In the genomic region with DNA sequence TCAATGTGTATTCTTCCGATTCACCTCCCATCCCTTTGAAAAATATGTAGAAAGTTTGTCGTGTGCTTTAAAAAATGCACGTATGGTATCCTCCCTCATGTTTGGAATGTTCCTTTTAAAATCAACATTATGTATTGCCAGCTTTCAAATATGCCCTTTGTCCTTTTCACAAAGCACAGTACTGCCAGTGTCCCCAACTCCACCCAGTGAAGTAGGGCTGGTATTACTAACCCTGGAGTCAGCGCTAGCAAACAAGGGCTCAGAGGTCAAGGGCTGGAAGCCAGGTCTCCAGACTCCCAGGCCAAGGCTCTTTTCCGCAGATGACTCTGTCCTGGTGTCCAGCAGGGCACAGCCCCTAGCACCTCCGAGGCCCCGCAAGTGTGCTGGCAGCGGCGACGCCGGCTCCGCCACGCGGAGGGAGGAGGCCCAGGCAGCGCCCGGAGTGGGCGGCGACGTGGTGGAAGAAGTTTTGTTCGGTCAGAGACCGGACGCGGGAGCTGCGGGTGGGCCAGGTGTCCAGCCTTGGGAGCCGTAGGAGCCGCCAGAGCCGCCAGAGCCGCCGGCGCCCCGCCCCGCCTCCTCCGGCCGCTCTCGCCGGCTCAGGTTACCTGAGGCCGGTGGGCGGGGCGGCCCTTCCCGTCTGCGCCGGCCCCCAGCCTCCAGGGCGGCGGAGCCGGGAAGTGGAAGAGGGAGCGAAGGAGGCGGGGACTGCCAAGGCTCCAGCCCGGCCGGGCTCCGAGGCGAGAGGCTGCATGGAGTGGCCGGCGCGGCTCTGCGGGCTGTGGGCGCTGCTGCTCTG, we compare ENCODE assay signal across 8 cellular contexts. TPM values are rescaled to one million over a fixed set of nuclear protein-coding genes. Genes with fewer than 3 reads are reported as not detected.
DNase-seq lines count a peak whose midpoint lies in the region; ATAC-seq and TF ChIP-seq lines count a peak whose summit lies in the region.

A gene (plus strand): TSS at position 720 of the 799 bp plus-strand sequence. CDS start 33 bp downstream, at position 753.

- H3K27ac Mint-ChIP-seq in progenitor cell of endocrine pancreas: peak within 1 kb of the TSS; percentile 89

- intact Hi-C loops in left ventricle myocardium superior (cut with micrococcal nuclease): no loop called here

- no peaks in the 10 kb centered on the region for H3K27me3 Mint-ChIP-seq in progenitor cell of endocrine pancreas

- in situ Hi-C loops in astrocyte of the cerebellum (cut with HindIII; ENCODE audit: low sequenced_read_pairs): no loop called here

- H3K27ac ChIP-seq in BLaER1: no peak within 1 kb of the TSS

- H3K9ac ChIP-seq in BLaER1: peak within 1 kb of the TSS; percentile 66

- H3K27me3 ChIP-seq in BLaER1: peaks cover 13% of the 10 kb centered on the region

- peak; percentile 82 for DNase-seq in HuH-7 (ENCODE audit: low spot score)
- DNase-seq in OCI-M1 (lab: John Stamatoyannopoulos, UW): peak; percentile 82
- DNase-seq in astrocyte of the cerebellum (ENCODE audit: low read depth): peak; percentile 63
- peak; percentile 88 for DNase-seq in left ventricle myocardium superior
- peak; percentile 67 for DNase-seq in progenitor cell of endocrine pancreas (ENCODE audit: low spot score, unreplicated experiment)

- H3K4me3 ChIP-seq in BLaER1: peak within 1 kb of the TSS; percentile 71
- H3K4me3 ChIP-seq in astrocyte of the cerebellum (ENCODE audit: low read depth, low read length): peak within 1 kb of the TSS; percentile 61

- no peaks in the 10 kb centered on the region for H4K20me1 ChIP-seq in BLaER1

- ATAC-seq in GM19452 (IDR thresholded peaks at IDR 0.05; ENCODE audit: unreplicated experiment): peak; percentile 54
- peak; percentile 99 for ATAC-seq in left ventricle myocardium superior
- ATAC-seq in HG03457 (IDR thresholded peaks at IDR 0.05; ENCODE audit: unreplicated experiment): no peak

- H3K4me1 ChIP-seq in BLaER1: peaks cover 23% of the 10 kb centered on the region; the same call in 1 of the 2 replicates

- H3K4me2 ChIP-seq in BLaER1: peak within 1 kb of the TSS; percentile 82

- no peaks in the 10 kb centered on the region for H3K36me3 Mint-ChIP-seq in progenitor cell of endocrine pancreas (ENCODE audit: insufficient read depth)

- H3K36me3 ChIP-seq in BLaER1: no peaks in the 10 kb centered on the region

- H3K9me3 ChIP-seq in BLaER1: no peaks in the 10 kb centered on the region

- H3K4me3 Mint-ChIP-seq in progenitor cell of endocrine pancreas (ENCODE audit: low read depth): peak within 1 kb of the TSS; percentile 78

- TF ChIP-seq CTCF in astrocyte of the cerebellum (IDR thresholded peaks at IDR 0.05; ENCODE audit: low read depth, low read length, missing control alignments) (no peak), progenitor cell of endocrine pancreas (IDR thresholded peaks at IDR 0.05; ENCODE audit: unreplicated experiment) (no peak)

- peaks cover 9% of the 10 kb centered on the region for H3K4me1 Mint-ChIP-seq in progenitor cell of endocrine pancreas (ENCODE audit: low read depth)

- H3K9me3 Mint-ChIP-seq in progenitor cell of endocrine pancreas (ENCODE audit: low read depth): peaks cover 8% of the 10 kb centered on the region

RNA-seq across cellular contexts. Expression of the gene that starts here (rescaled TPM):
- total RNA-seq in left ventricle myocardium superior (17.2 TPM), progenitor cell of endocrine pancreas (29.9 and 30.8 TPM in 2 replicates)
